In genomic region chr13:105084931-105085330, GRCh38 we compare ENCODE assay signal across 23 cellular contexts.
"Had no signal": no experiment of that assay in that cellular context is flagged by ENCODE, and none has a peak within 500 bp of the region (broad histone marks: within the 10 kb centered on the region; RNA-seq: fewer than 3 reads in every experiment).

No MANE protein-coding gene starts in this region.

- FAIRE-seq: HTR-8/SVneo, K562 had no signal

- H3K27ac ChIP-seq: HL-60, KMS-11, RWPE1 had no signal

- H3K36me3 Mint-ChIP-seq: IgD-negative memory B cell had no signal

- DNase-seq: Kasumi-1, MV-4-11, NCI-H1048, NCI-H1105, NCI-H1417, NCI-H1436 treated with DMSO at 0.1 percent for 48 hours, NCI-H1694, NCI-H187 treated with DMSO at 0.1 percent for 48 hours, NCI-H2029 treated with DMSO at 0.1 percent for 48 hours, NCI-H2171 treated with DMSO at 0.1 percent for 48 hours, NCI-H345, NCI-H446 treated with DMSO at 0.1 percent for 48 hours, NCI-H510A treated with DMSO at 0.1 percent for 48 hours, NCI-H526, PC-3, SHP77 had no signal

- ATAC-seq: K562, Panc1, PC-3 had no signal

- H3K27me3 Mint-ChIP-seq: IgD-negative memory B cell had no signal

- H3K4me1 Mint-ChIP-seq: IgD-negative memory B cell had no signal

- H3K27ac Mint-ChIP-seq: IgD-negative memory B cell had no signal

- H3K9ac ChIP-seq: KMS-11 had no signal

- H3K4me2 ChIP-seq: KMS-11 had no signal

- H3K4me3 Mint-ChIP-seq: IgD-negative memory B cell had no signal

- H3K4me3 ChIP-seq: K562 had no signal
